In the genomic region with DNA sequence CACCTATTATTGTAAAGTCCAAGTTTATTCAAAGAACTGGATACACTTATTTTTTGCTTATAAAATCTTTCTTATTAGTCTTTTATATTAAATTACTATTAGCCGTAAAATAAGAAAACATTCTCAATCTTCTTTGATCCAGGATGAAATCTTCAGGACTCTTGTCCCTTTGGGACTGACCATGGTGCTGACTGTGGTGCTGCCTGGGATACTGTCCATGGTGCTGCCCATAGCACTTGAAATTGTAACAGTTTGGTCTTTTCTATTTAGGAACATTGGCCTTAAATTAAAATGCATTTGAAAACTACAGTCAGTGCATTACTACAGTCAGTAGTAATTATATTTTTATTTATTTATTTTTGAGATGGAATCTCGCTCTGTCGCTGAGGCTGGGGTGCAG, we compare ENCODE assay signal across 7 cellular contexts. TPM values are rescaled to one million over a fixed set of nuclear protein-coding genes. Genes with fewer than 3 reads are reported as not detected.
DNase-seq lines count a peak whose midpoint lies in the region; ATAC-seq, FAIRE-seq and TF ChIP-seq lines count a peak whose summit lies in the region.
"Not testable (repeated sequence)": the region's sequence is repeated elsewhere in the genome, so short reads cannot be mapped to it uniquely, and the experiment has no call there.

No MANE protein-coding gene starts in this region.

- not testable (repeated sequence) for H3K4me1 Mint-ChIP-seq in GM23338

- H3K4me3 Mint-ChIP-seq in GM23338, result not testable (repeated sequence)

- H3K9me3 Mint-ChIP-seq in GM23338, result not testable (repeated sequence)

- not testable (repeated sequence) for H3K36me3 Mint-ChIP-seq in GM23338 (ENCODE audit: low read depth)

- DNase-seq in GM23338 (ENCODE audit: low spot score); K562 (ENCODE audit: extremely low read depth in 1 of 4, low spot score in 3 of 4); endothelial cell of umbilical vein (ENCODE audit: low read depth, low spot score); left ventricle myocardium superior; left lobe of liver (ENCODE audit: low spot score); urothelium cell line (ENCODE audit: low spot score): not testable (repeated sequence)

- not testable (repeated sequence) for H3K36me3 ChIP-seq in GM23338 (ENCODE audit: insufficient read depth); K562 (ENCODE audit: control insufficient read depth, insufficient read depth, low read length); endothelial cell of umbilical vein (ENCODE audit: control insufficient read depth in 2 of 2, extremely low read depth in 1 of 2, insufficient read depth in 2 of 2, low read length in 2 of 2)

- POLR2A ChIA-PET in K562 (lab: Yijun Ruan, JAX); endothelial cell of umbilical vein (lab: Charles Lee): not testable (repeated sequence)

- not testable (repeated sequence) for H3K9ac ChIP-seq in K562 (ENCODE audit: insufficient read depth in 1 of 2, low read depth in 2 of 2, low read length in 2 of 2); endothelial cell of umbilical vein (replicated peaks; ENCODE audit: extremely low read depth, insufficient read depth, low read length)

- not testable (repeated sequence) for H3K27ac Mint-ChIP-seq in GM23338

- H3K27me3 ChIP-seq in GM23338 (ENCODE audit: insufficient read depth); K562 (ENCODE audit: control insufficient read depth in 2 of 2, insufficient read depth in 2 of 2, low read length in 2 of 2); endothelial cell of umbilical vein (ENCODE audit: control insufficient read depth in 2 of 2, insufficient read depth in 2 of 2, low read length in 2 of 2): not testable (repeated sequence)

- CTCF ChIA-PET in K562 (lab: Yijun Ruan, JAX; ENCODE audit: low intra/inter-chr PET ratio); endothelial cell of umbilical vein (lab: Charles Lee): not testable (repeated sequence)

- TF ChIP-seq POLR2A in K562 (conservative IDR thresholded peaks at IDR 0.05); endothelial cell of umbilical vein (IDR thresholded peaks at IDR 0.05; ENCODE audit: low read depth, low read length): not testable (repeated sequence)

- H3K4me2 ChIP-seq in GM23338; K562 (ENCODE audit: insufficient read depth, low read length); endothelial cell of umbilical vein (ENCODE audit: insufficient read depth, low read length): not testable (repeated sequence)

- not testable (repeated sequence) for H3F3A ChIP-seq in GM23338 (replicated peaks; ENCODE audit: low read depth)

- peak; percentile 65 for ATAC-seq in GM23338
- not testable (repeated sequence) for ATAC-seq in K562
- peak; percentile 55 for ATAC-seq in left ventricle myocardium superior
- ATAC-seq in left lobe of liver, result peak; percentile 85

- not testable (repeated sequence) for H3K9me3 ChIP-seq in K562 (replicated peaks; ENCODE audit: control insufficient read depth, insufficient read depth, low read depth, low read length); endothelial cell of umbilical vein (replicated peaks; ENCODE audit: control insufficient read depth, insufficient read depth, low read length)

- H3K27ac ChIP-seq in GM23338 (ENCODE audit: low read depth); K562 (ENCODE audit: extremely low read depth, low read depth, low read length); endothelial cell of umbilical vein (ENCODE audit: insufficient read depth, low read depth, low read length): not testable (repeated sequence)

- not testable (repeated sequence) for H3K4me3 ChIP-seq in GM23338; K562; endothelial cell of umbilical vein (replicated peaks in 1 of 3; ENCODE audit: insufficient read depth in 1 of 3, low read depth in 1 of 3, low read length in 3 of 3)

- H3K4me1 ChIP-seq in GM23338 (ENCODE audit: insufficient read depth); K562 (replicated peaks in 1 of 2; ENCODE audit: control insufficient read depth in 2 of 2, insufficient read depth in 2 of 2, low read length in 2 of 2); endothelial cell of umbilical vein (ENCODE audit: control insufficient read depth, extremely low read depth, insufficient read depth, low read length): not testable (repeated sequence)

- not testable (repeated sequence) for H3K9me2 ChIP-seq in GM23338 (ENCODE audit: insufficient read depth)

- not testable (repeated sequence) for TF ChIP-seq RAD21 in K562 (CRISPR knock-in tag; conservative IDR thresholded peaks at IDR 0.05 in 1 of 2, IDR thresholded peaks at IDR 0.05 in 1 of 2)

- dilution Hi-C loops in endothelial cell of umbilical vein (cut with MboI; ENCODE audit: extremely low pct_ligation_motif_present, low sequenced_read_pairs), result not testable (repeated sequence)

- not testable (repeated sequence) for H3K79me2 ChIP-seq in GM23338 (replicated peaks; ENCODE audit: insufficient read depth); K562 (ENCODE audit: control insufficient read depth, insufficient read depth, low read length); endothelial cell of umbilical vein (ENCODE audit: control insufficient read depth, insufficient read depth, low read length)

- H4K20me1 ChIP-seq in GM23338 (replicated peaks; ENCODE audit: insufficient read depth); K562 (replicated peaks; ENCODE audit: control insufficient read depth, insufficient read depth, low read length); endothelial cell of umbilical vein (replicated peaks; ENCODE audit: control insufficient read depth, extremely low read depth, insufficient read depth, low read length): not testable (repeated sequence)

- peak; percentile 93 for FAIRE-seq in A204.1 (lab: Jason Lieb, UNC)
- peak; percentile 91 for FAIRE-seq in K562 (lab: Jason Lieb, UNC)
- peak; percentile 67 for FAIRE-seq in endothelial cell of umbilical vein (lab: Jason Lieb, UNC)
- FAIRE-seq in urothelium cell line (lab: Jason Lieb, UNC), result peak; percentile 87

- TF ChIP-seq EP300 in K562 (IDR thresholded peaks at IDR 0.05; ENCODE audit: low read length), result not testable (repeated sequence)

- TF ChIP-seq CTCF in GM23338 (conservative IDR thresholded peaks at IDR 0.05; ENCODE audit: low read depth in 2 of 2); K562 (IDR thresholded peaks at IDR 0.05 in 2 of 3, conservative IDR thresholded peaks at IDR 0.05 in 1 of 3; ENCODE audit: insufficient read depth in 2 of 3, low read depth in 1 of 3, low read length in 3 of 3); endothelial cell of umbilical vein (IDR thresholded peaks at IDR 0.05; ENCODE audit: extremely low read depth in 1 of 2, insufficient read depth in 1 of 2, low read depth in 1 of 2, low read length in 2 of 2): not testable (repeated sequence)

- in situ Hi-C loops in K562 (cut with MboI), result loop anchor here (25.0 kb wide), 1 partner anchor 205 kb away; no protein-coding TSS in a partner anchor

- H3K9me1 ChIP-seq in K562 (ENCODE audit: control insufficient read depth, insufficient read depth, low read length); endothelial cell of umbilical vein (replicated peaks; ENCODE audit: control insufficient read depth, extremely low read depth, insufficient read depth, low read length): not testable (repeated sequence)

- not testable (repeated sequence) for H3K27me3 Mint-ChIP-seq in GM23338 (ENCODE audit: insufficient read depth, low read depth, poor library complexity)

- not testable (repeated sequence) for H2AFZ ChIP-seq in GM23338; K562 (ENCODE audit: low read depth, low read length); endothelial cell of umbilical vein (ENCODE audit: low read depth, low read length)

- WGBS in K562 (ENCODE audit: insufficient coverage, low coverage, missing lambda C conversion rate), result no CpG with 5 or more reads among the region's 3 CpGs

- intact Hi-C loops in K562 (cut with micrococcal nuclease); endothelial cell of umbilical vein (cut with micrococcal nuclease); left ventricle myocardium superior (cut with micrococcal nuclease): not testable (repeated sequence)

- BruUV-seq in K562 (replicated peaks; lab: Mats Ljungman, UMichigan); endothelial cell of umbilical vein (replicated peaks; lab: Mats Ljungman, UMichigan): not testable (repeated sequence)

RNA-seq across cellular contexts. Expression of a gene that starts 41.7 kb away (rescaled TPM):
- total RNA-seq in GM23338 (2014; rRNA removed; shearing (Covaris generic)), result 23.8 and 26.5 TPM in 2 replicates
- polyA plus RNA-seq in GM23338 (2016; fragmentation: Nextera tagmentation; extraction: Ambion mirVana) (9.5 and 12.5 TPM in 2 replicates), K562 (2011; rRNA removed) (33.6 and 39.8 TPM in 2 replicates), K562 (2014; fragmentation: Illumina TruSeq; extraction: Trizol) (32.5 and 36.9 TPM in 2 replicates), K562 (2014; fragmentation: Nextera tagmentation; extraction: Ambion mirVana) (10 to 100 TPM; 17.0 to 37.3 TPM), K562 (2014; rRNA removed) (17.4 and 20.5 TPM in 2 replicates), endothelial cell of umbilical vein (15.7 and 18.5 TPM in 2 replicates)
- 29.7 and 48.1 TPM in 2 replicates for total RNA-seq in K562 (2011; cell fraction: chromatin; rRNA removed; ENCODE audit: low replicate concordance)
- 22.9 and 25.7 TPM in 2 replicates for total RNA-seq in K562 (2011; cell fraction: nucleolus; rRNA removed)
- total RNA-seq in K562 (2011; cell fraction: nucleoplasm; rRNA removed), result 19.8 and 28.9 TPM in 2 replicates
- total RNA-seq in K562 (2014; rRNA removed) (16.7 and 23.1 TPM in 2 replicates), K562 (2014; rRNA removed; fragmentation: Illumina TruSeq; extraction: Trizol) (36.7 and 39.0 TPM in 2 replicates), K562 (2015; rRNA removed; fragmentation: Illumina TruSeq; extraction: Trizol) (33.0 and 37.1 TPM in 2 replicates), K562 (2021) (34.1 and 34.9 TPM in 2 replicates), endothelial cell of umbilical vein (43.7 and 45.6 TPM in 2 replicates), left ventricle myocardium superior (27.5 TPM), left lobe of liver (23.1 TPM)
- polyA plus RNA-seq in K562 (2011; cell fraction: cytosol; rRNA removed), result 12.1 and 18.6 TPM in 2 replicates
- polyA plus RNA-seq in K562 (2011; cell fraction: nucleus; rRNA removed), result 16.5 and 23.1 TPM in 2 replicates
- 28.9 and 44.4 TPM in 2 replicates for polyA plus RNA-seq in K562 (2012)
- 69.4 and 70.6 TPM in 2 replicates for polyA minus RNA-seq in K562 (2011; rRNA and poly(A)+ RNA removed)
- polyA minus RNA-seq in K562 (2011; cell fraction: cytosol; rRNA and poly(A)+ RNA removed), result 15.7 and 18.7 TPM in 2 replicates
- 20.7 and 42.1 TPM in 2 replicates for polyA minus RNA-seq in K562 (2011; cell fraction: nucleus; rRNA and poly(A)+ RNA removed)
- polyA plus RNA-seq in endothelial cell of umbilical vein (2011; cell fraction: cytosol; rRNA removed), result 21.9 and 22.5 TPM in 2 replicates
- 24.5 and 28.2 TPM in 2 replicates for polyA plus RNA-seq in endothelial cell of umbilical vein (2011; cell fraction: nucleus; rRNA removed)
- 35.0 and 50.1 TPM in 2 replicates for polyA plus RNA-seq in endothelial cell of umbilical vein (2012)
- 66.7 and 87.9 TPM in 2 replicates for polyA minus RNA-seq in endothelial cell of umbilical vein
- 10.0 TPM for polyA minus RNA-seq in endothelial cell of umbilical vein (2011; cell fraction: cytosol; rRNA and poly(A)+ RNA removed)
- polyA minus RNA-seq in endothelial cell of umbilical vein (2011; cell fraction: nucleus; rRNA and poly(A)+ RNA removed), result 84.9 and 90.2 TPM in 2 replicates

RNA-seq across cellular contexts. Expression of a gene that starts 52.7 kb away (rescaled TPM):
- 24.4 and 47.1 TPM in 2 replicates for total RNA-seq in GM23338 (2014; rRNA removed; shearing (Covaris generic))
- 21.0 and 23.6 TPM in 2 replicates for polyA plus RNA-seq in GM23338 (2016; fragmentation: Nextera tagmentation; extraction: Ambion mirVana)
- total RNA-seq in K562 (2011; cell fraction: chromatin; rRNA removed; ENCODE audit: low replicate concordance), result 135 and 149 TPM in 2 replicates
- total RNA-seq in K562 (2011; cell fraction: nucleolus; rRNA removed), result 56.0 and 59.9 TPM in 2 replicates
- 134 and 224 TPM in 2 replicates for total RNA-seq in K562 (2011; cell fraction: nucleoplasm; rRNA removed)
- total RNA-seq in K562 (2014; rRNA removed), result 4.7 and 6.8 TPM in 2 replicates
- 13.5 and 14.0 TPM in 2 replicates for total RNA-seq in K562 (2014; rRNA removed; fragmentation: Illumina TruSeq; extraction: Trizol)
- total RNA-seq in K562 (2015; rRNA removed; fragmentation: Illumina TruSeq; extraction: Trizol), result 11.4 and 11.5 TPM in 2 replicates
- 13.3 and 15.2 TPM in 2 replicates for total RNA-seq in K562 (2021)
- polyA plus RNA-seq in K562 (2011; rRNA removed), result 24.8 and 39.3 TPM in 2 replicates
- polyA plus RNA-seq in K562 (2011; cell fraction: cytosol; rRNA removed), result 21.4 and 29.1 TPM in 2 replicates
- polyA plus RNA-seq in K562 (2011; cell fraction: nucleus; rRNA removed), result 127 and 200 TPM in 2 replicates
- polyA plus RNA-seq in K562 (2012), result 9.1 and 17.6 TPM in 2 replicates
- 16.0 and 19.0 TPM in 2 replicates for polyA plus RNA-seq in K562 (2014; fragmentation: Illumina TruSeq; extraction: Trizol)
- polyA plus RNA-seq in K562 (2014; fragmentation: Nextera tagmentation; extraction: Ambion mirVana), result 1 to 10 TPM; 5.2 to 6.5 TPM
- 19.7 and 23.7 TPM in 2 replicates for polyA plus RNA-seq in K562 (2014; rRNA removed)
- polyA minus RNA-seq in K562 (2011; rRNA and poly(A)+ RNA removed), result 15.4 and 22.9 TPM in 2 replicates
- 5.0 and 5.1 TPM in 2 replicates for polyA minus RNA-seq in K562 (2011; cell fraction: cytosol; rRNA and poly(A)+ RNA removed)
- 35.0 and 42.4 TPM in 2 replicates for polyA minus RNA-seq in K562 (2011; cell fraction: nucleus; rRNA and poly(A)+ RNA removed)
- 10.0 and 11.2 TPM in 2 replicates for total RNA-seq in endothelial cell of umbilical vein
- polyA plus RNA-seq in endothelial cell of umbilical vein, result 9.5 and 15.8 TPM in 2 replicates
- 3.9 and 7.3 TPM in 2 replicates for polyA plus RNA-seq in endothelial cell of umbilical vein (2011; cell fraction: cytosol; rRNA removed)
- 40.3 and 55.8 TPM in 2 replicates for polyA plus RNA-seq in endothelial cell of umbilical vein (2011; cell fraction: nucleus; rRNA removed)
- polyA plus RNA-seq in endothelial cell of umbilical vein (2012), result 5.8 and 6.0 TPM in 2 replicates
- 20.7 and 36.9 TPM in 2 replicates for polyA minus RNA-seq in endothelial cell of umbilical vein
- polyA minus RNA-seq in endothelial cell of umbilical vein (2011; cell fraction: cytosol; rRNA and poly(A)+ RNA removed), result 2.4 TPM
- 22.9 and 24.9 TPM in 2 replicates for polyA minus RNA-seq in endothelial cell of umbilical vein (2011; cell fraction: nucleus; rRNA and poly(A)+ RNA removed)
- total RNA-seq in left ventricle myocardium superior, result 10.8 TPM
- 9.6 TPM for total RNA-seq in left lobe of liver
